In genomic region chr12:132189378-132190011, GRCh38 we compare ENCODE assay signal across 2 cellular contexts.
A peak's percentile ranks its signal among the peaks of the same experiment; 100 is the strongest.
TF ChIP-seq lines count a peak whose summit lies in the region.

No MANE protein-coding gene starts in this region.

TF ChIP-seq in HCT116, 20 proteins besides CTCF, POLR2A, EP300 and RAD21:
- no peak for TF ChIP-seq ATF3 (IDR thresholded peaks at IDR 0.05)
- no peak for TF ChIP-seq REST (IDR thresholded peaks at IDR 0.05; ENCODE audit: low read depth)
- TF ChIP-seq YY1 (IDR thresholded peaks at IDR 0.05; ENCODE audit: extremely low read depth, insufficient replicate concordance, low read depth, low read length), result no peak
- TF ChIP-seq CEBPB (IDR thresholded peaks at IDR 0.05; ENCODE audit: low read depth), result no peak
- TF ChIP-seq POLR2AphosphoS5 (IDR thresholded peaks at IDR 0.05; ENCODE audit: low read depth, low read length), result peak; percentile 73
- TF ChIP-seq EZH2phosphoT487 (IDR thresholded peaks at IDR 0.05; ENCODE audit: borderline replicate concordance), result no peak
- TF ChIP-seq FOSL1 (IDR thresholded peaks at IDR 0.05; ENCODE audit: low read depth), result no peak
- TF ChIP-seq EZH2 (IDR thresholded peaks at IDR 0.05), result no peak
- TF ChIP-seq ZFX (IDR thresholded peaks at IDR 0.05), result no peak
- TF ChIP-seq MAX (IDR thresholded peaks at IDR 0.05), result peak; percentile 82
- no peak for TF ChIP-seq ZNF274 (IDR thresholded peaks at IDR 0.05; ENCODE audit: low read depth, low read length)
- TF ChIP-seq SIN3A (IDR thresholded peaks at IDR 0.05; ENCODE audit: low read depth), result no peak
- TF ChIP-seq SP1 (IDR thresholded peaks at IDR 0.05; ENCODE audit: low read depth), result peak; percentile 50; the same call in 1 of the 2 replicates
- no peak for TF ChIP-seq CBX3 (IDR thresholded peaks at IDR 0.05; ENCODE audit: low read depth)
- no peak for TF ChIP-seq ELF1 (IDR thresholded peaks at IDR 0.05; ENCODE audit: borderline replicate concordance, low read depth)
- TF ChIP-seq JUND (IDR thresholded peaks at IDR 0.05), result no peak
- TF ChIP-seq TCF7L2 (IDR thresholded peaks at IDR 0.05; ENCODE audit: borderline replicate concordance, extremely low read depth, insufficient read depth, insufficient read length), result peak; percentile 66
- no peak for TF ChIP-seq SRF (IDR thresholded peaks at IDR 0.05; ENCODE audit: low read depth)

TF ChIP-seq in GM12878, 131 proteins besides CTCF, POLR2A, EP300 and RAD21:
- no peak for TF ChIP-seq PAX5 (IDR thresholded peaks at IDR 0.05; ENCODE audit: borderline replicate concordance, low read depth, low read length)
- TF ChIP-seq MEF2B (IDR thresholded peaks at IDR 0.05; ENCODE audit: partially characterized antibody, poor library complexity, severe bottlenecking), result no peak
TF ChIP-seq in GM12878: peak in this region for 0.
